ENCODE assay signal across 9 cellular contexts in genomic region chr2:218908721-218909619, GRCh38. TPM values are rescaled to one million over a fixed set of nuclear protein-coding genes. Genes with fewer than 3 reads are reported as not detected.
DNase-seq lines count a peak whose midpoint lies in the region; ATAC-seq, FAIRE-seq and TF ChIP-seq lines count a peak whose summit lies in the region.
"Had no signal": no experiment of that assay in that cellular context is flagged by ENCODE, and none has a peak within 500 bp of the region (broad histone marks: within the 10 kb centered on the region; RNA-seq: fewer than 3 reads in every experiment).

No MANE protein-coding gene starts in this region.

- H3K4me3 ChIP-seq in BLaER1 treated with 17β-estradiol and CSF1 and Interleukin-3, amounts not matched to agents 10 nM and 100 nM = no peak overlapping the region
- H3K4me3 ChIP-seq in endodermal cell (ENCODE audit: low read length) = peak overlapping the region; percentile 81
- H3K4me3 ChIP-seq in mesodermal cell (ENCODE audit: extremely low read depth, insufficient read depth, low read length, poor library complexity, severe bottlenecking) = peak overlapping the region; percentile 60

- H3K27ac ChIP-seq in BLaER1 treated with 17β-estradiol and CSF1 and Interleukin-3, amounts not matched to agents 10 nM and 100 nM = no peak overlapping the region
- H3K27ac ChIP-seq in endodermal cell (ENCODE audit: low read depth, low read length) (no peak overlapping the region), mesodermal cell (ENCODE audit: low read depth, low read length, severe bottlenecking) (peak overlapping the region; percentile 42)

- peaks cover 0 to 14% (median 0%) of the 10 kb centered on the region in 10 experiments; a peak in 6 of 20 replicates for H3K4me1 ChIP-seq in BLaER1 treated with 17β-estradiol and CSF1 and Interleukin-3, amounts not matched to agents 10 nM and 100 nM
- H3K4me1 ChIP-seq in endodermal cell (ENCODE audit: control insufficient read depth, insufficient read depth, low read length) (peaks cover 3% of the 10 kb centered on the region), mesodermal cell (ENCODE audit: control insufficient read depth, insufficient read depth, low read length, poor library complexity, severe bottlenecking) (peaks cover 5% of the 10 kb centered on the region)

- H3K36me3 ChIP-seq in BLaER1 treated with 17β-estradiol and CSF1 and Interleukin-3, amounts not matched to agents 10 nM and 100 nM = no peaks in the 10 kb centered on the region
- H3K36me3 ChIP-seq in endodermal cell (ENCODE audit: control insufficient read depth, insufficient read depth, low read length) (no peaks in the 10 kb centered on the region), mesodermal cell (ENCODE audit: control insufficient read depth, insufficient read depth, low read length) (no peaks in the 10 kb centered on the region)

- ATAC-seq in HG03460 (IDR thresholded peaks at IDR 0.05; ENCODE audit: unreplicated experiment) = peak; percentile 96

- 8 to 45% methylated on average over 14 to 57 of the region's 58 CpGs for WGBS in endodermal cell (ENCODE audit: insufficient coverage in 1 of 2, insufficient read length in 1 of 2), 2 experiments
- WGBS in mesodermal cell (ENCODE audit: insufficient coverage in 2 of 2), 2 experiments = 12 to 16% methylated on average over 24 to 54 of the region's 58 CpGs

- peak overlapping the region in 10 of 11 experiments; percentile 8 to 54 (median 34); a peak in 12 of 22 replicates for H3K4me2 ChIP-seq in BLaER1 treated with 17β-estradiol and CSF1 and Interleukin-3, amounts not matched to agents 10 nM and 100 nM

- H4K20me1 ChIP-seq in BLaER1 treated with 17β-estradiol and CSF1 and Interleukin-3, amounts not matched to agents 10 nM and 100 nM = 0 out of 22 replicates have a peak, but pooled peaks cover 0 to 5% (median 0%) of the 10 kb centered on the region in 11 experiments

- FAIRE-seq in GM19239 (lab: Jason Lieb, UNC) = peak; percentile 98

- H3K9ac ChIP-seq in BLaER1 treated with 17β-estradiol and CSF1 and Interleukin-3, amounts not matched to agents 10 nM and 100 nM = no peak overlapping the region
- peak overlapping the region; percentile 53 for H3K9ac ChIP-seq in endodermal cell (ENCODE audit: extremely low read depth, low read length, poor library complexity, severe bottlenecking)

- H3K27ac Mint-ChIP-seq in endodermal cell = peak overlapping the region; percentile 91

- TF ChIP-seq CTCF in endodermal cell (conservative IDR thresholded peaks at IDR 0.05) = no peak

- peak; percentile 76 for DNase-seq in GM19239 (ENCODE audit: insufficient read length, low spot score)
- peak; percentile 92 for DNase-seq in NCI-H774 (lab: John Stamatoyannopoulos, UW)
- peak; percentile 75 to 80 for DNase-seq in activated CD8-positive, alpha-beta memory T cell treated with anti-CD3 and anti-CD28 coated beads for 4 hours (ENCODE audit: low read depth in 2 of 2)
- DNase-seq in endodermal cell = peak; percentile 97
- peak; percentile 74 for DNase-seq in stimulated activated CD8-positive, alpha-beta memory T cell treated with anti-CD3 and anti-CD28 coated beads, Interleukin-12 subunit alpha, Interleukin-12 subunit beta, amount 100 ng/mL, for 4 hours (ENCODE audit: low read depth)

- H3K27me3 Mint-ChIP-seq in endodermal cell (ENCODE audit: insufficient read depth) = peaks cover 46% of the 10 kb centered on the region

- peaks cover 4% of the 10 kb centered on the region for H3K36me3 Mint-ChIP-seq in endodermal cell (ENCODE audit: low read depth)

- peak overlapping the region; percentile 78 for H3K4me3 Mint-ChIP-seq in endodermal cell

- H3K27me3 ChIP-seq in BLaER1 treated with 17β-estradiol and CSF1 and Interleukin-3, amounts not matched to agents 10 nM and 100 nM = peaks cover 0 to 9% (median 0%) of the 10 kb centered on the region in 11 experiments; a peak in 7 of 22 replicates
- H3K27me3 ChIP-seq in endodermal cell (ENCODE audit: control insufficient read depth, insufficient read depth, low read length, poor library complexity, severe bottlenecking) = peaks cover 43% of the 10 kb centered on the region

- H3K9me3 ChIP-seq in BLaER1 treated with 17β-estradiol and CSF1 and Interleukin-3, amounts not matched to agents 10 nM and 100 nM (replicated peaks in 1 of 11) = peaks cover 0 to 6% (median 0%) of the 10 kb centered on the region in 11 experiments; a peak in 2 of 22 replicates
- H3K9me3 ChIP-seq in endodermal cell (ENCODE audit: control insufficient read depth, low read length) = no peaks in the 10 kb centered on the region
- peaks cover 7% of the 10 kb centered on the region for H3K9me3 ChIP-seq in mesodermal cell (ENCODE audit: control insufficient read depth, low read length)

- peaks cover 4% of the 10 kb centered on the region for H3K9me3 Mint-ChIP-seq in endodermal cell

- peaks cover 2% of the 10 kb centered on the region for H3K4me1 Mint-ChIP-seq in endodermal cell

RNA-seq across cellular contexts. Expression of gene WNT10A, which starts 28.3 kb away (rescaled TPM):
- total RNA-seq in endodermal cell = not detected
- 0.89 TPM for polyA plus RNA-seq in endodermal cell (2013, experiment 1 of 2)
- polyA plus RNA-seq in endodermal cell (2013, experiment 2 of 2) = 0.58 TPM
- polyA plus RNA-seq in mesodermal cell (2013, experiment 1 of 2) = not detected
- polyA plus RNA-seq in mesodermal cell (2013, experiment 2 of 2) = not detected

RNA-seq across cellular contexts. Expression of gene WNT6, which starts 49.4 kb away (rescaled TPM):
- total RNA-seq in endodermal cell = not detected
- polyA plus RNA-seq in endodermal cell (2013, experiment 1 of 2) = not detected
- polyA plus RNA-seq in endodermal cell (2013, experiment 2 of 2) = 0.21 TPM
- 0.22 TPM for polyA plus RNA-seq in mesodermal cell (2013, experiment 1 of 2)
- 0.40 TPM for polyA plus RNA-seq in mesodermal cell (2013, experiment 2 of 2)
- total RNA-seq: T-helper 2 cell treated with Interferon-gamma antibody and Interleukin-4, amounts not matched to agents 100 ng/mL and 5 ng/mL, for 36 hours had no signal

RNA-seq across cellular contexts. Expression of gene CDK5R2, which starts 50.5 kb away (rescaled TPM):
- under 1 TPM; 0.81 to 0.95 TPM for total RNA-seq in endodermal cell
- polyA plus RNA-seq in endodermal cell (2013, experiment 1 of 2) = 4.7 TPM
- 4.8 TPM for polyA plus RNA-seq in endodermal cell (2013, experiment 2 of 2)
- polyA plus RNA-seq in mesodermal cell (2013, experiment 1 of 2) = 0.74 TPM
- 0.40 TPM for polyA plus RNA-seq in mesodermal cell (2013, experiment 2 of 2)
- total RNA-seq: T-helper 2 cell treated with Interferon-gamma antibody and Interleukin-4, amounts not matched to agents 100 ng/mL and 5 ng/mL, for 36 hours had no signal

Comparison
In these comparisons a context has a peak if more than half of its experiments do, and no peak if none do; other contexts are left out.
1. H3K4me3 ChIP-seq: peak in endodermal cell (single experiment) and mesodermal cell (single experiment); none in BLaER1 treated with 17β-estradiol and CSF1 and Interleukin-3, amounts not matched to agents 10 nM and 100 nM (0 of 10).
2. Peak in every context shown above with its lines, with median percentiles within 50 percentile points of each other: DNase-seq.